In the genomic region with DNA sequence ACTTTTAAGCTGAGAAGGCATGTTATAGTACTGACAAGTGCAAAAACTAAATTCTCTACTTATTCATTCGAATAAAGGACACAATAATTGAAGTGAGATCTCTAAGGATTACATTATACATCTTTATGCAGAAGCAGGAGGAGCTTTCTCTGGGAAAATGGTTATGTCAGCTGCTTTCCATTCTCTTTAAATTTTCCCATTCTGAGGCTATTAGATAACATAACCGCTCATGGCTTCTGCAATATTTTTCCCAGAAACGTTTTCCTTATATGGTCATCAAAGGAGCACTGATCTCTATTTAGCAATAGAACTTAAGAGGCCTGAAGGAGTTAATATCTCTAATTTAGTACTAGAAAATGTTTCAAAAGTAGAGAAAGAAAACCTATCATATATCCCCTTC, we compare ENCODE assay signal across 23 cellular contexts.
DNase-seq lines count a peak whose midpoint lies in the region; ATAC-seq and TF ChIP-seq lines count a peak whose summit lies in the region.
"Had no signal": no experiment of that assay in that cellular context is flagged by ENCODE, and none has a peak within 500 bp of the region (broad histone marks: within the 10 kb centered on the region; RNA-seq: fewer than 3 reads in every experiment).

No MANE protein-coding gene starts in this region.

- DNase-seq in SK-N-MC (ENCODE audit: low read depth, low spot score): no peak
- DNase-seq in fibroblast of villous mesenchyme (ENCODE audit: low read depth): peak; percentile 60
- DNase-seq in globus pallidus (ENCODE audit: low spot score): no peak
- no peak for DNase-seq in activated CD8-positive, alpha-beta T cell treated with anti-CD3 and anti-CD28 coated beads, Interleukin-2, amount 10 ng/mL, durations not matched to agents 7 days and 5 days
- DNase-seq: 8988T; ACHN; BE2C; C1 segment of cervical spinal cord; CD4-positive, alpha-beta memory T cell; CD4-positive, CD25-positive, alpha-beta regulatory T cell; CD8-positive, alpha-beta memory T cell; COR-L47; DMS 273 treated with DMSO at 0.1 percent for 48 hours; DMS153; DMS53; DMS79; DND-41; EL; GDM1 had no signal

- no peaks in the 10 kb centered on the region for H3K36me3 ChIP-seq in SK-N-MC (ENCODE audit: insufficient read depth, low read length)
- H3K36me3 ChIP-seq: BE2C had no signal

- POLR2A ChIA-PET in activated CD8-positive, alpha-beta T cell treated with anti-CD3 and anti-CD28 coated beads, Interleukin-2, amount 10 ng/mL, durations not matched to agents 7 days and 5 days (lab: Charles Lee): no interaction called here

- H3K9me3 ChIP-seq in SK-N-MC (ENCODE audit: low read depth, low read length): no peaks in the 10 kb centered on the region
- H3K9me3 ChIP-seq: BE2C had no signal

- peaks cover 4% of the 10 kb centered on the region for H3K27me3 Mint-ChIP-seq in activated CD8-positive, alpha-beta T cell treated with anti-CD3 and anti-CD28 coated beads, Interleukin-2, amount 10 ng/mL, durations not matched to agents 7 days and 5 days (ENCODE audit: low read depth)

- no peaks in the 10 kb centered on the region for H3K36me3 Mint-ChIP-seq in activated CD8-positive, alpha-beta T cell treated with anti-CD3 and anti-CD28 coated beads, Interleukin-2, amount 10 ng/mL, durations not matched to agents 7 days and 5 days (ENCODE audit: low read depth)
- H3K36me3 Mint-ChIP-seq: CD14-positive monocyte; CD4-positive, alpha-beta memory T cell; CD4-positive, CD25-positive, alpha-beta regulatory T cell; CD8-positive, alpha-beta memory T cell had no signal

- H3K9ac ChIP-seq in SK-N-MC (ENCODE audit: insufficient read length): no peak overlapping the region
- H3K9ac ChIP-seq: BLaER1 had no signal

- H3K4me3 ChIP-seq in SK-N-MC (no peak overlapping the region), fibroblast of villous mesenchyme (ENCODE audit: low read depth, low read length) (no peak overlapping the region)
- H3K4me3 ChIP-seq: BLaER1, GM12878 had no signal

- CTCF ChIA-PET in activated CD8-positive, alpha-beta T cell treated with anti-CD3 and anti-CD28 coated beads, Interleukin-2, amount 10 ng/mL, durations not matched to agents 7 days and 5 days (lab: Charles Lee): no interaction called here

- no peak for TF ChIP-seq CTCF in fibroblast of villous mesenchyme (IDR thresholded peaks at IDR 0.05; ENCODE audit: insufficient read depth, low read depth, low read length)

- no peak overlapping the region for H3K27ac Mint-ChIP-seq in activated CD8-positive, alpha-beta T cell treated with anti-CD3 and anti-CD28 coated beads, Interleukin-2, amount 10 ng/mL, durations not matched to agents 7 days and 5 days
- H3K27ac Mint-ChIP-seq: CD4-positive, alpha-beta memory T cell; CD4-positive, CD25-positive, alpha-beta regulatory T cell; CD8-positive, alpha-beta memory T cell had no signal

- no peak for ATAC-seq in GM18517 (IDR thresholded peaks at IDR 0.05; ENCODE audit: unreplicated experiment)
- ATAC-seq in activated CD8-positive, alpha-beta T cell treated with anti-CD3 and anti-CD28 coated beads, Interleukin-2, amount 10 ng/mL, durations not matched to agents 7 days and 5 days: no peak
- ATAC-seq: GM12878 had no signal

- no peaks in the 10 kb centered on the region for H3K9me3 Mint-ChIP-seq in activated CD8-positive, alpha-beta T cell treated with anti-CD3 and anti-CD28 coated beads, Interleukin-2, amount 10 ng/mL, durations not matched to agents 7 days and 5 days (ENCODE audit: insufficient read depth)
- H3K9me3 Mint-ChIP-seq: CD4-positive, alpha-beta memory T cell; CD4-positive, CD25-positive, alpha-beta regulatory T cell; CD8-positive, alpha-beta memory T cell had no signal

- 0 out of 2 replicates have a peak overlapping the region, but pooled peaks have one; percentile 5 for H3K27ac ChIP-seq in SK-N-MC
- H3K27ac ChIP-seq: BLaER1 had no signal

- no peak overlapping the region for H3K4me3 Mint-ChIP-seq in activated CD8-positive, alpha-beta T cell treated with anti-CD3 and anti-CD28 coated beads, Interleukin-2, amount 10 ng/mL, durations not matched to agents 7 days and 5 days
- H3K4me3 Mint-ChIP-seq: CD14-positive monocyte; CD4-positive, alpha-beta memory T cell; CD4-positive, CD25-positive, alpha-beta regulatory T cell; CD8-positive, alpha-beta memory T cell had no signal

- no peaks in the 10 kb centered on the region for H3K4me1 Mint-ChIP-seq in activated CD8-positive, alpha-beta T cell treated with anti-CD3 and anti-CD28 coated beads, Interleukin-2, amount 10 ng/mL, durations not matched to agents 7 days and 5 days (ENCODE audit: low read depth)
- H3K4me1 Mint-ChIP-seq: CD4-positive, alpha-beta memory T cell; CD4-positive, CD25-positive, alpha-beta regulatory T cell; CD8-positive, alpha-beta memory T cell had no signal
